Comparison of ENCODE assay signal across 32 cellular contexts in genomic region chr12:130263996-130264395, GRCh38.
DNase-seq lines count a peak whose midpoint lies in the region; ATAC-seq, FAIRE-seq and TF ChIP-seq lines count a peak whose summit lies in the region.
"Had no signal": no experiment of that assay in that cellular context is flagged by ENCODE, and none has a peak within 500 bp of the region (broad histone marks: within the 10 kb centered on the region; RNA-seq: fewer than 3 reads in every experiment).

No MANE protein-coding gene starts in this region.

- TF ChIP-seq RAD21 in HepG2 (CRISPR knock-in tag; IDR thresholded peaks at IDR 0.05) (no peak), K562 (CRISPR knock-in tag; conservative IDR thresholded peaks at IDR 0.05 in 1 of 2, IDR thresholded peaks at IDR 0.05 in 1 of 2) (no peak)

- CTCF ChIA-PET in HepG2 (lab: Yijun Ruan, JAX; ENCODE audit: low intra/inter-chr PET ratio, low total read pairs), result no interaction called here
- CTCF ChIA-PET in K562 (lab: Yijun Ruan, JAX; ENCODE audit: low intra/inter-chr PET ratio), result no interaction called here

- H3K79me2 ChIP-seq in HepG2 (ENCODE audit: insufficient read depth, low read length), result no peaks in the 10 kb centered on the region
- H3K79me2 ChIP-seq in K562 (ENCODE audit: control insufficient read depth, insufficient read depth, low read length), result no peaks in the 10 kb centered on the region

- BruUV-seq in HepG2 (replicated peaks; lab: Mats Ljungman, UMichigan) (no TSS peak), K562 (replicated peaks; lab: Mats Ljungman, UMichigan) (no TSS peak)

- H2AFZ ChIP-seq in HepG2 (ENCODE audit: low read length) (no peak overlapping the region), K562 (ENCODE audit: low read depth, low read length) (no peak overlapping the region)

- H3K9ac ChIP-seq in HepG2 (ENCODE audit: insufficient read depth, low read depth, low read length) (no peak overlapping the region), K562 (ENCODE audit: insufficient read depth in 1 of 2, low read depth in 2 of 2, low read length in 2 of 2) (no peak overlapping the region)
- H3K9ac ChIP-seq: BLaER1; BLaER1 treated with 17β-estradiol and CSF1 and Interleukin-3, amounts not matched to agents 10 nM and 100 nM had no signal

- H4K20me1 ChIP-seq in HepG2 (ENCODE audit: insufficient read depth, low read length), result no peaks in the 10 kb centered on the region
- no peaks in the 10 kb centered on the region for H4K20me1 ChIP-seq in K562 (replicated peaks; ENCODE audit: control insufficient read depth, insufficient read depth, low read length)
- H4K20me1 ChIP-seq: BLaER1; BLaER1 treated with 17β-estradiol and CSF1 and Interleukin-3, amounts not matched to agents 10 nM and 100 nM had no signal

- ATAC-seq in HepG2 (no peak), right lobe of liver (no peak), K562 (no peak), GM19324 (IDR thresholded peaks at IDR 0.05; ENCODE audit: low FRiP score, unreplicated experiment) (no peak)
- ATAC-seq: A549; CD8-positive, alpha-beta T cell had no signal

- in situ Hi-C loops in HepG2 (cut with HindIII; ENCODE audit: extremely low pct_ligation_motif_present, low pct_unique_long_range_greater_than_20kb) (no loop called here), K562 (cut with MboI) (no loop called here)

- no peak for TF ChIP-seq EP300 in HepG2 (IDR thresholded peaks at IDR 0.05; ENCODE audit: low read depth in 2 of 2, low read length in 2 of 2)
- no peak for TF ChIP-seq EP300 in HepG2 (CRISPR knock-in tag; IDR thresholded peaks at IDR 0.05; ENCODE audit: borderline replicate concordance)
- no peak for TF ChIP-seq EP300 in K562 (IDR thresholded peaks at IDR 0.05; ENCODE audit: low read length)

- FAIRE-seq in HepG2 (lab: Jason Lieb, UNC), result no peak
- FAIRE-seq in K562 (lab: Jason Lieb, UNC), result no peak
- FAIRE-seq: A204.1, A549, D721Med had no signal

- no peak for TF ChIP-seq POLR2A in HepG2 (IDR thresholded peaks at IDR 0.05; ENCODE audit: insufficient read depth in 1 of 2, low read depth in 2 of 2, low read length in 2 of 2)
- no peak for TF ChIP-seq POLR2A in right lobe of liver (IDR thresholded peaks at IDR 0.05)
- TF ChIP-seq POLR2A in K562 (conservative IDR thresholded peaks at IDR 0.05), result no peak

- H3K9me3 ChIP-seq in HepG2 (ENCODE audit: low read length), result no peaks in the 10 kb centered on the region
- H3K9me3 ChIP-seq in right lobe of liver, result no peaks in the 10 kb centered on the region
- H3K9me3 ChIP-seq in K562 (replicated peaks; ENCODE audit: control insufficient read depth, insufficient read depth, low read depth, low read length), result no peaks in the 10 kb centered on the region
- H3K9me3 ChIP-seq: A549; BE2C; BLaER1; BLaER1 treated with 17β-estradiol and CSF1 and Interleukin-3, amounts not matched to agents 10 nM and 100 nM; Caco-2 had no signal

- no peak overlapping the region for H3K4me2 ChIP-seq in HepG2 (ENCODE audit: low read depth, low read length)
- no peak overlapping the region for H3K4me2 ChIP-seq in K562 (ENCODE audit: insufficient read depth, low read length)
- H3K4me2 ChIP-seq: A549; BLaER1; BLaER1 treated with 17β-estradiol and CSF1 and Interleukin-3, amounts not matched to agents 10 nM and 100 nM had no signal

- H3K27ac ChIP-seq in HepG2 (ENCODE audit: extremely low read length, insufficient read depth, low read length) (no peak overlapping the region), right lobe of liver (no peak overlapping the region), K562 (ENCODE audit: extremely low read depth, low read depth, low read length) (no peak overlapping the region)
- H3K27ac ChIP-seq: 22Rv1; A549; BLaER1; BLaER1 treated with 17β-estradiol and CSF1 and Interleukin-3, amounts not matched to agents 10 nM and 100 nM; C4-2B had no signal

- WGBS in HepG2 (ENCODE audit: low lambda C conversion rate), result 16% methylated on average over 4 of the region's 7 CpGs
- 90% methylated on average over 1 of the region's 7 CpGs for WGBS in right lobe of liver (ENCODE audit: insufficient coverage, low coverage, low lambda C conversion rate, missing lambda C conversion rate)
- under 1% methylated on average over 7 of the region's 7 CpGs for WGBS in K562 (ENCODE audit: insufficient coverage, low coverage, missing lambda C conversion rate)

- H3K4me1 ChIP-seq in HepG2 (ENCODE audit: insufficient read depth, low read length), result no peaks in the 10 kb centered on the region
- H3K4me1 ChIP-seq in right lobe of liver, result no peaks in the 10 kb centered on the region
- H3K4me1 ChIP-seq in K562 (replicated peaks in 1 of 2; ENCODE audit: control insufficient read depth in 2 of 2, insufficient read depth in 2 of 2, low read length in 2 of 2), result no peaks in the 10 kb centered on the region
- H3K4me1 ChIP-seq: A549; BE2C; BLaER1; BLaER1 treated with 17β-estradiol and CSF1 and Interleukin-3, amounts not matched to agents 10 nM and 100 nM; Caco-2 had no signal

- peak; percentile 21 for DNase-seq in NCI-H510A treated with DMSO at 0.1 percent for 48 hours (lab: John Stamatoyannopoulos, UW)
- no peak for DNase-seq in NCI-H510A (lab: John Stamatoyannopoulos, UW)
- DNase-seq in HepG2 (ENCODE audit: low spot score), result no peak
- no peak for DNase-seq in right lobe of liver
- no peak for DNase-seq in K562 (ENCODE audit: extremely low read depth in 1 of 4, low spot score in 3 of 4)
- DNase-seq: 8988T; ACHN; AML-193; BE2C; C1 segment of cervical spinal cord; Caco-2; Calu3; CD4-positive, alpha-beta memory T cell; CD4-positive, alpha-beta T cell; CD4-positive, CD25-positive, alpha-beta regulatory T cell; CD8-positive, alpha-beta memory T cell; CD8-positive, alpha-beta T cell; COR-L47; DMS 273 treated with DMSO at 0.1 percent for 48 hours; DMS53; DMS79; DMS79 treated with DMSO at 0.1 percent for 48 hours; DND-41; EL had no signal

- intact Hi-C loops in HepG2 (cut with micrococcal nuclease; ENCODE audit: unreplicated experiment) (no loop called here), right lobe of liver (cut with DNase I) (no loop called here), K562 (cut with micrococcal nuclease) (no loop called here)

- POLR2A ChIA-PET in HepG2 (lab: Yijun Ruan, JAX), result no interaction called here
- POLR2A ChIA-PET in K562 (lab: Yijun Ruan, JAX), result no interaction called here

- H3K27me3 ChIP-seq in HepG2 (ENCODE audit: control insufficient read depth in 1 of 2, insufficient read depth in 2 of 2, low read length in 2 of 2) (peaks cover 0 to 7% of the 10 kb centered on the region in 2 experiments; a peak in 1 of 5 replicates), right lobe of liver (no peaks in the 10 kb centered on the region), K562 (ENCODE audit: control insufficient read depth in 2 of 2, insufficient read depth in 2 of 2, low read length in 2 of 2) (peaks cover 9 to 13% of the 10 kb centered on the region in 2 experiments; a peak in 3 of 5 replicates)
- H3K27me3 ChIP-seq: BE2C; BLaER1; BLaER1 treated with 17β-estradiol and CSF1 and Interleukin-3, amounts not matched to agents 10 nM and 100 nM had no signal

- H3K36me3 ChIP-seq in HepG2 (replicated peaks in 1 of 2; ENCODE audit: control insufficient read depth in 1 of 2, insufficient read depth in 2 of 2, low read length in 2 of 2) (no peaks in the 10 kb centered on the region), right lobe of liver (no peaks in the 10 kb centered on the region), K562 (ENCODE audit: control insufficient read depth, insufficient read depth, low read length) (no peaks in the 10 kb centered on the region)
- H3K36me3 ChIP-seq: BE2C; BLaER1; BLaER1 treated with 17β-estradiol and CSF1 and Interleukin-3, amounts not matched to agents 10 nM and 100 nM had no signal

- H3K4me3 ChIP-seq in HepG2 (replicated peaks in 1 of 3; ENCODE audit: insufficient read depth in 1 of 3, low read depth in 2 of 3, low read length in 3 of 3) (no peak overlapping the region), right lobe of liver (no peak overlapping the region), K562 (no peak overlapping the region)
- H3K4me3 ChIP-seq: A549; BLaER1; BLaER1 treated with 17β-estradiol and CSF1 and Interleukin-3, amounts not matched to agents 10 nM and 100 nM had no signal

- no peaks in the 10 kb centered on the region for H3K9me1 ChIP-seq in K562 (ENCODE audit: control insufficient read depth, insufficient read depth, low read length)

- TF ChIP-seq CTCF in HepG2 (CRISPR knock-in tag; IDR thresholded peaks at IDR 0.05), result no peak
- no peak for TF ChIP-seq CTCF in right lobe of liver (IDR thresholded peaks at IDR 0.05)
- TF ChIP-seq CTCF in K562 (IDR thresholded peaks at IDR 0.05 in 2 of 3, conservative IDR thresholded peaks at IDR 0.05 in 1 of 3; ENCODE audit: insufficient read depth in 2 of 3, low read depth in 1 of 3, low read length in 3 of 3), result no peak

TF ChIP-seq in HepG2, 621 proteins besides CTCF, POLR2A, EP300 and RAD21 (continues in another document):
- no peak for TF ChIP-seq FOSL1 (CRISPR knock-in tag; IDR thresholded peaks at IDR 0.05; ENCODE audit: borderline replicate concordance)
- no peak for TF ChIP-seq MXI1 (IDR thresholded peaks at IDR 0.05; ENCODE audit: borderline replicate concordance, low read depth, low read length)
- 0 out of 2 replicates have a peak, but pooled peaks have one; percentile 22 for TF ChIP-seq CREB1 (IDR thresholded peaks at IDR 0.05)
- TF ChIP-seq CREB1 (CRISPR knock-in tag; IDR thresholded peaks at IDR 0.05), result no peak
- TF ChIP-seq ETV6 (CRISPR knock-in tag; conservative IDR thresholded peaks at IDR 0.05), result no peak
- no peak for TF ChIP-seq ELF4 (CRISPR knock-in tag; IDR thresholded peaks at IDR 0.05; ENCODE audit: borderline replicate concordance)
- no peak for TF ChIP-seq ZNF550 (CRISPR knock-in tag; IDR thresholded peaks at IDR 0.05; ENCODE audit: borderline replicate concordance)
- no peak for TF ChIP-seq ZNF678 (CRISPR knock-in tag; IDR thresholded peaks at IDR 0.05)
- no peak for TF ChIP-seq HHEX (CRISPR knock-in tag; IDR thresholded peaks at IDR 0.05)
- TF ChIP-seq ZIK1 (CRISPR knock-in tag; IDR thresholded peaks at IDR 0.05; ENCODE audit: borderline replicate concordance, low read depth), result no peak

TF ChIP-seq in K562, 482 proteins besides CTCF, POLR2A, EP300 and RAD21:
- TF ChIP-seq PHF20 (IDR thresholded peaks at IDR 0.05; ENCODE audit: partially characterized antibody), result no peak
- peak; percentile 85 for TF ChIP-seq TFE3 (CRISPR knock-in tag; IDR thresholded peaks at IDR 0.05)
TF ChIP-seq in K562: peak in this region for 1.
